13 cellular contexts compared by ENCODE assay signal in the genomic region with DNA sequence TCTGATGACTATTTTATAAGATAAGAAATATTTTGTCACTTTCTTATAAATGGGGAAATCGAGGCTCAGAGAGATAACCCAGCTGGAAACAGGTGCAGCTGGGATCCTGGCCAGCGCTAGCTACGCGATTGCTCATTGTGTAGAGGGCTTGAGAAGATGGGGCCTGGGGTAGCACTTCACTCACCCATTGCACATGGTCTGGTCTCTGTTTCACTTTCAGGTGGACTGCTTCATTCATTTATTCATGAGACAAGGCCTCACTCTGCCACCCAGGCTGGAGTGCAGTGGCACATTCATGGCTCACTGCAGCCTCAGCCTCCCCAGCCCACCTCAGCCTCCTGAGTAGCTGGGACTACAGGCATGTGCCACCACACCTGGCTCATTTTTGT. TPM values are rescaled to one million over a fixed set of nuclear protein-coding genes. Genes with fewer than 3 reads are reported as not detected.
DNase-seq lines count a peak whose midpoint lies in the region; TF ChIP-seq lines count a peak whose summit lies in the region.
"Had no signal": no experiment of that assay in that cellular context is flagged by ENCODE, and none has a peak within 500 bp of the region (broad histone marks: within the 10 kb centered on the region; RNA-seq: fewer than 3 reads in every experiment).

No MANE protein-coding gene starts in this region.

- no peaks in the 10 kb centered on the region for H3K9me3 Mint-ChIP-seq in chondrocyte (ENCODE audit: low read depth)
- H3K9me3 Mint-ChIP-seq: CD8-positive, alpha-beta T cell; central memory CD8-positive, alpha-beta T cell had no signal

- TF ChIP-seq CTCF in chondrocyte (IDR thresholded peaks at IDR 0.05) = no peak
- no peak for TF ChIP-seq CTCF in smooth muscle cell (IDR thresholded peaks at IDR 0.05; ENCODE audit: borderline replicate concordance, insufficient read depth, poor library complexity, severe bottlenecking)

- 93% methylated on average over 4 of the region's 4 CpGs for WGBS in smooth muscle cell (ENCODE audit: low lambda C conversion rate)

- peak overlapping the region; percentile 97 for H3K27ac Mint-ChIP-seq in chondrocyte (ENCODE audit: unreplicated experiment)
- H3K27ac Mint-ChIP-seq: activated naive CD8-positive, alpha-beta T cell; CD8-positive, alpha-beta T cell had no signal

- H2AFZ ChIP-seq in smooth muscle cell (ENCODE audit: low read depth) = no peak overlapping the region

- DNase-seq in DMS53 (lab: John Stamatoyannopoulos, UW) (peak; percentile 87), NCI-H1092 treated with DMSO at 0.1 percent for 48 hours (lab: John Stamatoyannopoulos, UW) (peak; percentile 97), chondrocyte (ENCODE audit: low spot score) (no peak), smooth muscle cell (lab: John Stamatoyannopoulos, UW; ENCODE audit: unreplicated experiment) (no peak), NCI-H526 (lab: John Stamatoyannopoulos, UW) (no peak), DMS 273 (lab: John Stamatoyannopoulos, UW; ENCODE audit: unreplicated experiment) (no peak)
- no peak for DNase-seq in effector CD8-positive, alpha-beta T cell (lab: John Stamatoyannopoulos, UW)
- DNase-seq: CD8-positive, alpha-beta T cell; heart left ventricle; stimulated activated CD4-positive, alpha-beta T cell treated with anti-CD3 and anti-CD28 coated beads, Interleukin-2, amount 100 ng/mL, for 24 hours had no signal

- no peak overlapping the region for H3K4me3 Mint-ChIP-seq in chondrocyte (ENCODE audit: unreplicated experiment)
- H3K4me3 Mint-ChIP-seq: activated naive CD8-positive, alpha-beta T cell; CD8-positive, alpha-beta T cell; central memory CD8-positive, alpha-beta T cell had no signal

- peaks cover 10% of the 10 kb centered on the region for H3K4me1 ChIP-seq in smooth muscle cell (ENCODE audit: low read depth)

- H3K4me3 ChIP-seq in smooth muscle cell = no peak overlapping the region
- H3K4me3 ChIP-seq: heart left ventricle had no signal

- H3K27ac ChIP-seq in smooth muscle cell (ENCODE audit: low read depth) = peak overlapping the region; percentile 94

- no peaks in the 10 kb centered on the region for H3K36me3 Mint-ChIP-seq in chondrocyte (ENCODE audit: low read depth)

- peaks cover 11% of the 10 kb centered on the region for H3F3A ChIP-seq in smooth muscle cell (ENCODE audit: low read depth)

- H3K79me2 ChIP-seq in smooth muscle cell (ENCODE audit: low read depth) = peaks cover 85% of the 10 kb centered on the region

- H3K4me2 ChIP-seq in smooth muscle cell = peak overlapping the region; percentile 74

- peaks cover 14% of the 10 kb centered on the region for H4K20me1 ChIP-seq in smooth muscle cell (ENCODE audit: low read depth)

- H3K27me3 Mint-ChIP-seq in chondrocyte (ENCODE audit: low read depth) = no peaks in the 10 kb centered on the region
- H3K27me3 Mint-ChIP-seq: activated naive CD8-positive, alpha-beta T cell; central memory CD8-positive, alpha-beta T cell had no signal

- peaks cover 43% of the 10 kb centered on the region for H3K4me1 Mint-ChIP-seq in chondrocyte (ENCODE audit: low read depth)

- H3K9ac ChIP-seq in smooth muscle cell (ENCODE audit: low read depth) = peak overlapping the region; percentile 71

- H3K36me3 ChIP-seq in smooth muscle cell (ENCODE audit: low read depth) = no peaks in the 10 kb centered on the region

- no peaks in the 10 kb centered on the region for H3K9me3 ChIP-seq in smooth muscle cell (replicated peaks; ENCODE audit: low read depth)
- H3K9me3 ChIP-seq: heart left ventricle had no signal

- H3K27me3 ChIP-seq in smooth muscle cell (ENCODE audit: low read depth) = no peaks in the 10 kb centered on the region
- H3K27me3 ChIP-seq: heart left ventricle had no signal

RNA-seq across cellular contexts. Expression of a gene that starts 23.8 kb away (rescaled TPM):
- 46.3 to 51.9 TPM (median 47.1 TPM) in 3 replicates for total RNA-seq in chondrocyte
- 46.4 and 54.7 TPM in 2 replicates for total RNA-seq in smooth muscle cell
- 20.9 and 24.2 TPM in 2 replicates for polyA plus RNA-seq in smooth muscle cell

RNA-seq across cellular contexts. Expression of a gene that starts 59.6 kb away (rescaled TPM):
- total RNA-seq in chondrocyte = 0.47 TPM in 1 of 3 replicates, not detected in the others
- total RNA-seq in smooth muscle cell = 0.45 and 0.58 TPM in 2 replicates
- 0.70 TPM in 1 of 2 replicates, not detected in the other for polyA plus RNA-seq in smooth muscle cell
- total RNA-seq: CD8-positive, alpha-beta T cell; myocyte had no signal

Comparison
In these comparisons a context has a peak if more than half of its experiments do, and no peak if none do; other contexts are left out.
1. DNase-seq: peak in DMS53 (single experiment) and NCI-H1092 treated with DMSO at 0.1 percent for 48 hours (single experiment); none in chondrocyte (single experiment), smooth muscle cell (single experiment), NCI-H526 (0 of 2), effector CD8-positive, alpha-beta T cell (single experiment) and DMS 273 (single experiment).